24 cellular contexts compared by ENCODE assay signal in genomic region chr4:61312526-61312925, GRCh38.
"Had no signal": no experiment of that assay in that cellular context is flagged by ENCODE, and none has a peak within 500 bp of the region (broad histone marks: within the 10 kb centered on the region; RNA-seq: fewer than 3 reads in every experiment).

No MANE protein-coding gene starts in this region.

- H3K27ac Mint-ChIP-seq: activated B cell treated with CpG ODN at 0.5 μM for 24 hours; activated CD4-positive, alpha-beta T cell treated with anti-CD3 and anti-CD28 coated beads for 36 hours; activated naive CD4-positive, alpha-beta T cell treated with anti-CD3 and anti-CD28 coated beads, Interleukin-2, amount 10 ng/mL, durations not matched to agents 7 days and 5 days; activated T-cell treated with anti-CD3 and anti-CD28 coated beads, Interleukin-2, amount 50 U/mL, for 72 hours; nephron progenitor cell; type B pancreatic cell had no signal

- H3K4me3 Mint-ChIP-seq: activated B cell treated with CpG ODN at 0.5 μM for 24 hours; activated CD4-positive, alpha-beta T cell treated with anti-CD3 and anti-CD28 coated beads for 36 hours; activated naive CD4-positive, alpha-beta T cell treated with anti-CD3 and anti-CD28 coated beads, Interleukin-2, amount 10 ng/mL, durations not matched to agents 7 days and 5 days; activated T-cell treated with anti-CD3 and anti-CD28 coated beads, Interleukin-2, amount 50 U/mL, for 72 hours; nephron progenitor cell; type B pancreatic cell had no signal

- H3K4me3 ChIP-seq: cardiac muscle cell, heart right ventricle, mucosa of descending colon, thoracic aorta, vagina had no signal

- FAIRE-seq: endometrium, keratinocyte had no signal

- H3K27ac ChIP-seq: cardiac muscle cell, heart right ventricle, parathyroid adenoma, thoracic aorta, vagina had no signal

- H3K9me3 ChIP-seq: mucosa of descending colon, thoracic aorta, vagina had no signal

- H3K9me3 Mint-ChIP-seq: nephron progenitor cell had no signal

- H3K4me1 Mint-ChIP-seq: activated B cell treated with CpG ODN at 0.5 μM for 24 hours; activated CD4-positive, alpha-beta T cell treated with anti-CD3 and anti-CD28 coated beads for 36 hours; activated naive CD4-positive, alpha-beta T cell treated with anti-CD3 and anti-CD28 coated beads, Interleukin-2, amount 10 ng/mL, durations not matched to agents 7 days and 5 days; nephron progenitor cell had no signal

- H3K4me1 ChIP-seq: heart right ventricle, parathyroid adenoma, vagina had no signal

- H3K79me2 ChIP-seq: parathyroid adenoma had no signal

- H2AFZ ChIP-seq: parathyroid adenoma had no signal

- DNase-seq: activated B cell treated with CpG ODN at 0.5 μM for 24 hours; activated CD4-positive, alpha-beta T cell treated with anti-CD3 and anti-CD28 coated beads for 36 hours; activated CD4-positive, alpha-beta T cell treated with anti-CD3 and anti-CD28 coated beads, Interleukin-2, amount 50 U/mL, for 48 hours; activated effector memory CD4-positive, alpha-beta T cell treated with Interleukin-2 at 50 U/mL for 16 hours; activated naive CD4-positive, alpha-beta T cell treated with anti-CD3 and anti-CD28 coated beads, Interleukin-2, amount 10 ng/mL, durations not matched to agents 7 days and 5 days; activated T-cell treated with anti-CD3 and anti-CD28 coated beads, Interleukin-2, amount 50 U/mL, for 72 hours; anterior cingulate cortex; effector CD4-positive, alpha-beta T cell; heart right ventricle; left colon; mesendoderm; mucosa of descending colon; nephron progenitor cell; right cardiac atrium; stimulated activated CD4-positive, alpha-beta T cell treated with anti-CD3 and anti-CD28 coated beads, Interleukin-4, amount 100 ng/mL, for 24 hours; stimulated activated naive CD4-positive, alpha-beta T cell treated with Interleukin-2 at 50 U/mL for 16 hours; T-helper 9 cell had no signal

- H3K27me3 ChIP-seq: cardiac muscle cell, heart right ventricle, vagina had no signal

- H3K9ac ChIP-seq: parathyroid adenoma had no signal

- H3K36me3 ChIP-seq: cardiac muscle cell, heart right ventricle, thoracic aorta, vagina had no signal

- H3K27me3 Mint-ChIP-seq: activated B cell treated with CpG ODN at 0.5 μM for 24 hours; activated CD4-positive, alpha-beta T cell treated with anti-CD3 and anti-CD28 coated beads for 36 hours; activated naive CD4-positive, alpha-beta T cell treated with anti-CD3 and anti-CD28 coated beads, Interleukin-2, amount 10 ng/mL, durations not matched to agents 7 days and 5 days; type B pancreatic cell had no signal

- H3K36me3 Mint-ChIP-seq: activated naive CD4-positive, alpha-beta T cell treated with anti-CD3 and anti-CD28 coated beads, Interleukin-2, amount 10 ng/mL, durations not matched to agents 7 days and 5 days had no signal
